In genomic region chr6:134738486-134738885, GRCh38 we compare ENCODE assay signal across 28 cellular contexts.
"Had no signal": no experiment of that assay in that cellular context is flagged by ENCODE, and none has a peak within 500 bp of the region (broad histone marks: within the 10 kb centered on the region; RNA-seq: fewer than 3 reads in every experiment).

No MANE protein-coding gene starts in this region.

- H3K9me3 Mint-ChIP-seq: naive B cell; natural killer cell; stimulated activated naive B cell treated with anti-CD40 and anti-IgM and Interleukin-4, amounts not matched to agents 10 μg/mL and 1 μg/mL and 100 μg/mL, for 72 hours had no signal

- H2AFZ ChIP-seq: hepatocyte, neural progenitor cell had no signal

- H3K9me3 ChIP-seq: heart right ventricle, left ventricle myocardium inferior, ovary, prostate gland, stomach, testis, thyroid gland, transverse colon, upper lobe of right lung had no signal

- ATAC-seq: heart right ventricle; natural killer cell; right cardiac atrium; sciatic nerve; stimulated activated naive B cell treated with anti-CD40 and anti-IgM and Interleukin-4, amounts not matched to agents 10 μg/mL and 1 μg/mL and 100 μg/mL, for 72 hours; stimulated activated naive CD8-positive, alpha-beta T cell treated with anti-CD3 and anti-CD28 coated beads, Interleukin-15, Interleukin-2, amounts not matched to agents 100 U/mL and 50 U/mL, for 24 hours; upper lobe of right lung had no signal

- H3K4me2 ChIP-seq: hepatocyte, neural progenitor cell had no signal

- H3K36me3 ChIP-seq: heart right ventricle, left ventricle myocardium inferior, neural progenitor cell, ovary, prostate gland, stomach, thyroid gland, transverse colon, upper lobe of right lung had no signal

- DNase-seq: heart right ventricle; islet precursor cell; left ventricle myocardium inferior; naive B cell; natural killer cell; nephron progenitor cell; ovary; posterior cingulate gyrus; retina; right cardiac atrium; stimulated activated CD4-positive, alpha-beta T cell treated with anti-CD3 and anti-CD28 coated beads, Interleukin-12 subunit alpha, Interleukin-12 subunit beta, amount 100 ng/mL, for 4 hours; stimulated activated CD4-positive, alpha-beta T cell treated with anti-CD3 and anti-CD28 coated beads, Interleukin-15, amount 100 ng/mL, for 24 hours; stimulated activated CD4-positive, alpha-beta T cell treated with anti-CD3 and anti-CD28 coated beads, Interleukin-2, amount 100 ng/mL, for 24 hours; stimulated activated CD4-positive, alpha-beta T cell treated with anti-CD3 and anti-CD28 coated beads, Interleukin-4, amount 100 ng/mL, for 1 hour; stimulated activated naive B cell treated with anti-CD40 and anti-IgM and Interleukin-4, amounts not matched to agents 10 μg/mL and 1 μg/mL and 100 μg/mL, for 72 hours; stimulated activated naive CD8-positive, alpha-beta T cell treated with anti-CD3 and anti-CD28 coated beads, Interleukin-15, Interleukin-2, amounts not matched to agents 100 U/mL and 50 U/mL, for 24 hours; stomach; testis; thyroid gland; transverse colon; upper lobe of right lung had no signal

- H3K79me2 ChIP-seq: hepatocyte had no signal

- H3K27ac ChIP-seq: heart right ventricle, hepatocyte, left ventricle myocardium inferior, neural progenitor cell, ovary, prostate gland, skin epidermis, testis, thyroid gland, transverse colon, upper lobe of right lung had no signal

- H3K4me1 Mint-ChIP-seq: naive B cell; natural killer cell; stimulated activated naive B cell treated with anti-CD40 and anti-IgM and Interleukin-4, amounts not matched to agents 10 μg/mL and 1 μg/mL and 100 μg/mL, for 72 hours had no signal

- H3K4me3 ChIP-seq: heart right ventricle, hepatocyte, left ventricle myocardium inferior, lung, neural progenitor cell, ovary, prostate gland, skin epidermis, stomach, testis, thyroid gland, transverse colon, upper lobe of right lung had no signal

- H3K4me3 Mint-ChIP-seq: naive B cell; natural killer cell; nephron progenitor cell; neural progenitor cell; stimulated activated naive B cell treated with anti-CD40 and anti-IgM and Interleukin-4, amounts not matched to agents 10 μg/mL and 1 μg/mL and 100 μg/mL, for 72 hours had no signal

- H3K27me3 ChIP-seq: heart right ventricle, hepatocyte, neural progenitor cell, ovary, stomach, testis, thyroid gland, transverse colon, upper lobe of right lung had no signal

- H3K9ac ChIP-seq: neural progenitor cell had no signal

- H3K27ac Mint-ChIP-seq: naive B cell; natural killer cell; nephron progenitor cell; neural progenitor cell; stimulated activated naive B cell treated with anti-CD40 and anti-IgM and Interleukin-4, amounts not matched to agents 10 μg/mL and 1 μg/mL and 100 μg/mL, for 72 hours had no signal

- FAIRE-seq: urothelium cell line had no signal

- H3K27me3 Mint-ChIP-seq: stimulated activated naive B cell treated with anti-CD40 and anti-IgM and Interleukin-4, amounts not matched to agents 10 μg/mL and 1 μg/mL and 100 μg/mL, for 72 hours had no signal

- H3K4me1 ChIP-seq: neural progenitor cell, prostate gland, testis, transverse colon had no signal

- H3K36me3 Mint-ChIP-seq: naive B cell; natural killer cell; neural progenitor cell; stimulated activated naive B cell treated with anti-CD40 and anti-IgM and Interleukin-4, amounts not matched to agents 10 μg/mL and 1 μg/mL and 100 μg/mL, for 72 hours had no signal
